ENCODE assay signal across 9 cellular contexts in genomic region chrX:121283921-121284320, GRCh38.
"Had no signal": no experiment of that assay in that cellular context is flagged by ENCODE, and none has a peak within 500 bp of the region (broad histone marks: within the 10 kb centered on the region; RNA-seq: fewer than 3 reads in every experiment).

No MANE protein-coding gene starts in this region.

- DNase-seq: activated CD4-positive, alpha-beta T cell treated with anti-CD3 and anti-CD28 coated beads, Interleukin-2, amount 50 U/mL, for 1 hour; activated CD4-positive, CD25-positive, alpha-beta regulatory T cell; activated CD8-positive, alpha-beta memory T cell treated with anti-CD3 and anti-CD28 coated beads for 24 hours; activated gamma-delta T cell treated with Interleukin-2 at 50 U/mL for 16 hours; amniotic stem cell; central memory CD4-positive, alpha-beta T cell; mammary epithelial cell had no signal

- ATAC-seq: left lobe of liver, sciatic nerve had no signal
